In genomic region chr3:150775001-150775599, GRCh38 we compare ENCODE assay signal across 1 cellular context.
TF ChIP-seq lines count a peak whose summit lies in the region.

No MANE protein-coding gene starts in this region.

TF ChIP-seq in K562, 482 proteins besides CTCF, POLR2A, EP300 and RAD21:
- no peak for TF ChIP-seq TCF3 (CRISPR knock-in tag; IDR thresholded peaks at IDR 0.05)
- TF ChIP-seq POLR2AphosphoS5 (IDR thresholded peaks at IDR 0.05; ENCODE audit: control insufficient read depth, insufficient read depth, low read depth, low read length): no peak
- TF ChIP-seq POLR3A (IDR thresholded peaks at IDR 0.05; ENCODE audit: borderline replicate concordance, extremely low read depth, insufficient read depth, insufficient read length): no peak
- TF ChIP-seq NR2F6 (CRISPR knock-in tag; IDR thresholded peaks at IDR 0.05): no peak
- no peak for TF ChIP-seq CHAMP1 (IDR thresholded peaks at IDR 0.05)
- TF ChIP-seq, protein P1, sequence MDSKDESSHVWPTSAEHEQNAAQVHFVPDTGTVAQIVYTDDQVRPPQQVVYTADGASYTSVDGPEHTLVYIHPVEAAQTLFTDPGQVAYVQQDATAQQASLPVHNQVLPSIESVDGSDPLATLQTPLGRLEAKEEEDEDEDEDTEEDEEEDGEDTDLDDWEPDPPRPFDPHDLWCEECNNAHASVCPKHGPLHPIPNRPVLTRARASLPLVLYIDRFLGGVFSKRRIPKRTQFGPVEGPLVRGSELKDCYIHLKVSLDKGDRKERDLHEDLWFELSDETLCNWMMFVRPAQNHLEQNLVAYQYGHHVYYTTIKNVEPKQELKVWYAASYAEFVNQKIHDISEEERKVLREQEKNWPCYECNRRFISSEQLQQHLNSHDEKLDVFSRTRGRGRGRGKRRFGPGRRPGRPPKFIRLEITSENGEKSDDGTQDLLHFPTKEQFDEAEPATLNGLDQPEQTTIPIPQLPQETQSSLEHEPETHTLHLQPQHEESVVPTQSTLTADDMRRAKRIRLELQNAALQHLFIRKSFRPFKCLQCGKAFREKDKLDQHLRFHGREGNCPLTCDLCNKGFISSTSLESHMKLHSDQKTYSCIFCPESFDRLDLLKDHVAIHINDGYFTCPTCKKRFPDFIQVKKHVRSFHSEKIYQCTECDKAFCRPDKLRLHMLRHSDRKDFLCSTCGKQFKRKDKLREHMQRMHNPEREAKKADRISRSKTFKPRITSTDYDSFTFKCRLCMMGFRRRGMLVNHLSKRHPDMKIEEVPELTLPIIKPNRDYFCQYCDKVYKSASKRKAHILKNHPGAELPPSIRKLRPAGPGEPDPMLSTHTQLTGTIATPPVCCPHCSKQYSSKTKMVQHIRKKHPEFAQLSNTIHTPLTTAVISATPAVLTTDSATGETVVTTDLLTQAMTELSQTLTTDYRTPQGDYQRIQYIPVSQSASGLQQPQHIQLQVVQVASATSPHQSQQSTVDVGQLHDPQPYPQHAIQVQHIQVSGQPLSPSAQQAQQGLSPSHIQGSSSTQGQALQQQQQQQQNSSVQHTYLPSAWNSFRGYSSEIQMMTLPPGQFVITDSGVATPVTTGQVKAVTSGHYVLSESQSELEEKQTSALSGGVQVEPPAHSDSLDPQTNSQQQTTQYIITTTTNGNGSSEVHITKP (IDR thresholded peaks at IDR 0.05; ENCODE audit: partially characterized antibody): peak; percentile 47
